Comparison of ENCODE assay signal across 34 cellular contexts in genomic region chr22:48520207-48520606, GRCh38.
"Had no signal": no experiment of that assay in that cellular context is flagged by ENCODE, and none has a peak within 500 bp of the region (broad histone marks: within the 10 kb centered on the region; RNA-seq: fewer than 3 reads in every experiment).

No MANE protein-coding gene starts in this region.

- H3K27me3 ChIP-seq: adrenal gland, body of pancreas, cardiac muscle cell had no signal

- H3K27me3 Mint-ChIP-seq: activated CD4-positive, alpha-beta memory T cell treated with anti-CD3 and anti-CD28 coated beads, Interleukin-2, amount 10 ng/mL, durations not matched to agents 7 days and 5 days; activated CD4-positive, alpha-beta T cell treated with anti-CD3 and anti-CD28 coated beads for 36 hours; activated CD4-positive, alpha-beta T cell treated with anti-CD3 and anti-CD28 coated beads, Interleukin-2, amount 10 ng/mL, durations not matched to agents 7 days and 5 days; activated CD8-positive, alpha-beta memory T cell treated with anti-CD3 and anti-CD28 coated beads, Interleukin-2, amount 10 ng/mL, durations not matched to agents 7 days and 5 days; activated naive CD8-positive, alpha-beta T cell treated with anti-CD3 and anti-CD28 coated beads for 36 hours; activated T-cell treated with anti-CD3 and anti-CD28 coated beads, Interleukin-2, amount 50 U/mL, for 24 hours; T-cell had no signal

- H3K9me3 Mint-ChIP-seq: activated CD4-positive, alpha-beta memory T cell treated with anti-CD3 and anti-CD28 coated beads, Interleukin-2, amount 10 ng/mL, durations not matched to agents 7 days and 5 days; activated CD4-positive, alpha-beta T cell treated with anti-CD3 and anti-CD28 coated beads, Interleukin-2, amount 10 ng/mL, durations not matched to agents 7 days and 5 days; activated naive CD4-positive, alpha-beta T cell treated with anti-CD3 and anti-CD28 coated beads, Interleukin-2, amount 50 U/mL, for 72 hours; activated naive CD8-positive, alpha-beta T cell treated with anti-CD3 and anti-CD28 coated beads for 36 hours; activated T-cell treated with anti-CD3 and anti-CD28 coated beads, Interleukin-2, amount 50 U/mL, for 24 hours; activated T-helper 2 cell treated with anti-CD3 and anti-CD28 coated beads, Interferon-gamma antibody, Interleukin-2, Interleukin-4, amounts not matched to agents 10 μg/mL and 5 μg/mL and 100 μg/mL, durations not matched to agents 14 hours and 24 hours and 36 hours; central memory CD8-positive, alpha-beta T cell; T-cell; T-helper 2 cell treated with Interferon-gamma antibody and Interleukin-4, amounts not matched to agents 5 μg/mL and 100 μg/mL, for 36 hours had no signal

- H3K9me3 ChIP-seq: adrenal gland, body of pancreas had no signal

- H3K4me1 Mint-ChIP-seq: activated CD4-positive, alpha-beta memory T cell treated with anti-CD3 and anti-CD28 coated beads, Interleukin-2, amount 10 ng/mL, durations not matched to agents 7 days and 5 days; activated CD4-positive, alpha-beta T cell treated with anti-CD3 and anti-CD28 coated beads for 36 hours; activated CD4-positive, alpha-beta T cell treated with anti-CD3 and anti-CD28 coated beads, Interleukin-2, amount 10 ng/mL, durations not matched to agents 7 days and 5 days; activated CD8-positive, alpha-beta memory T cell treated with anti-CD3 and anti-CD28 coated beads, Interleukin-2, amount 10 ng/mL, durations not matched to agents 7 days and 5 days; activated naive CD8-positive, alpha-beta T cell treated with anti-CD3 and anti-CD28 coated beads for 36 hours; central memory CD8-positive, alpha-beta T cell; T-cell had no signal

- H3K4me3 ChIP-seq: adrenal gland, body of pancreas, cardiac muscle cell had no signal

- DNase-seq: activated CD4-positive, alpha-beta memory T cell treated with anti-CD3 and anti-CD28 coated beads, Interleukin-2, amount 10 ng/mL, durations not matched to agents 7 days and 5 days; activated CD4-positive, alpha-beta T cell treated with anti-CD3 and anti-CD28 coated beads for 1 hour; activated CD4-positive, alpha-beta T cell treated with anti-CD3 and anti-CD28 coated beads for 36 hours; activated CD4-positive, alpha-beta T cell treated with anti-CD3 and anti-CD28 coated beads for 48 hours; activated CD4-positive, alpha-beta T cell treated with anti-CD3 and anti-CD28 coated beads, Interleukin-2, amount 10 ng/mL, durations not matched to agents 7 days and 5 days; activated CD4-positive, alpha-beta T cell treated with anti-CD3 and anti-CD28 coated beads, Interleukin-2, amount 50 U/mL, for 48 hours; activated CD4-positive, CD25-positive, alpha-beta regulatory T cell; activated CD8-positive, alpha-beta memory T cell treated with anti-CD3 and anti-CD28 coated beads for 24 hours; activated CD8-positive, alpha-beta memory T cell treated with anti-CD3 and anti-CD28 coated beads, Interleukin-2, amount 10 ng/mL, durations not matched to agents 7 days and 5 days; activated CD8-positive, alpha-beta memory T cell treated with anti-CD3 and anti-CD28 coated beads, Interleukin-2, amount 50 U/mL, for 48 hours; activated CD8-positive, alpha-beta T cell treated with anti-CD3 and anti-CD28 coated beads, Interleukin-2, amount 10 ng/mL, durations not matched to agents 7 days and 5 days; activated effector memory CD4-positive, alpha-beta T cell treated with Interleukin-2 at 50 U/mL for 16 hours; activated gamma-delta T cell; activated naive CD4-positive, alpha-beta T cell treated with anti-CD3 and anti-CD28 coated beads, Interleukin-2, amount 50 U/mL, for 16 hours; activated naive CD4-positive, alpha-beta T cell treated with Interleukin-2 at 50 U/mL for 16 hours; activated naive CD8-positive, alpha-beta T cell treated with anti-CD3 and anti-CD28 coated beads for 36 hours; activated T-cell treated with anti-CD3 and anti-CD28 coated beads, Interleukin-2, amount 50 U/mL, for 24 hours; activated T-cell treated with anti-CD3 and anti-CD28 coated beads, Interleukin-2, amount 50 U/mL, for 48 hours; adrenal gland; amniotic stem cell; aorta; body of pancreas; caudate nucleus; cerebellar nuclear complex; T-cell; T-helper 2 cell; T-helper 9 cell had no signal

- H3K27ac ChIP-seq: adrenal gland, body of pancreas, cardiac muscle cell, VCaP had no signal

- H3K27ac Mint-ChIP-seq: activated CD4-positive, alpha-beta memory T cell treated with anti-CD3 and anti-CD28 coated beads, Interleukin-2, amount 10 ng/mL, durations not matched to agents 7 days and 5 days; activated CD4-positive, alpha-beta T cell treated with anti-CD3 and anti-CD28 coated beads for 36 hours; activated CD4-positive, alpha-beta T cell treated with anti-CD3 and anti-CD28 coated beads, Interleukin-2, amount 10 ng/mL, durations not matched to agents 7 days and 5 days; activated CD8-positive, alpha-beta memory T cell treated with anti-CD3 and anti-CD28 coated beads, Interleukin-2, amount 10 ng/mL, durations not matched to agents 7 days and 5 days; activated CD8-positive, alpha-beta T cell treated with anti-CD3 and anti-CD28 coated beads, Interleukin-2, amount 10 ng/mL, durations not matched to agents 7 days and 5 days; activated naive CD4-positive, alpha-beta T cell treated with anti-CD3 and anti-CD28 coated beads, Interleukin-2, amount 50 U/mL, for 72 hours; activated naive CD8-positive, alpha-beta T cell treated with anti-CD3 and anti-CD28 coated beads for 36 hours; activated T-cell treated with anti-CD3 and anti-CD28 coated beads, Interleukin-2, amount 50 U/mL, for 24 hours; activated T-helper 2 cell treated with anti-CD3 and anti-CD28 coated beads, Interferon-gamma antibody, Interleukin-2, Interleukin-4, amounts not matched to agents 10 μg/mL and 5 μg/mL and 100 μg/mL, durations not matched to agents 14 hours and 24 hours and 36 hours; T-cell; T-helper 2 cell treated with Interferon-gamma antibody and Interleukin-4, amounts not matched to agents 5 μg/mL and 100 μg/mL, for 36 hours had no signal

- ATAC-seq: activated CD4-positive, alpha-beta T cell treated with anti-CD3 and anti-CD28 coated beads for 36 hours; activated CD4-positive, CD25-positive, alpha-beta regulatory T cell treated with anti-CD3 and anti-CD28 coated beads, Interleukin-2, amount 50 U/mL, for 24 hours; activated CD8-positive, alpha-beta memory T cell treated with anti-CD3 and anti-CD28 coated beads, Interleukin-2, amount 10 ng/mL, durations not matched to agents 7 days and 5 days; activated CD8-positive, alpha-beta T cell treated with anti-CD3 and anti-CD28 coated beads, Interleukin-2, amount 10 ng/mL, durations not matched to agents 7 days and 5 days; activated naive CD4-positive, alpha-beta T cell treated with anti-CD3 and anti-CD28 coated beads, Interleukin-2, amount 50 U/mL, for 72 hours; body of pancreas; T-cell had no signal

- H3K4me3 Mint-ChIP-seq: activated CD4-positive, alpha-beta memory T cell treated with anti-CD3 and anti-CD28 coated beads, Interleukin-2, amount 10 ng/mL, durations not matched to agents 7 days and 5 days; activated CD4-positive, alpha-beta T cell treated with anti-CD3 and anti-CD28 coated beads for 36 hours; activated CD4-positive, alpha-beta T cell treated with anti-CD3 and anti-CD28 coated beads, Interleukin-2, amount 10 ng/mL, durations not matched to agents 7 days and 5 days; activated CD8-positive, alpha-beta memory T cell treated with anti-CD3 and anti-CD28 coated beads, Interleukin-2, amount 10 ng/mL, durations not matched to agents 7 days and 5 days; activated CD8-positive, alpha-beta T cell treated with anti-CD3 and anti-CD28 coated beads, Interleukin-2, amount 10 ng/mL, durations not matched to agents 7 days and 5 days; activated naive CD8-positive, alpha-beta T cell treated with anti-CD3 and anti-CD28 coated beads for 36 hours; activated T-cell treated with anti-CD3 and anti-CD28 coated beads, Interleukin-2, amount 50 U/mL, for 24 hours; central memory CD8-positive, alpha-beta T cell; T-cell; T-helper 2 cell treated with Interferon-gamma antibody and Interleukin-4, amounts not matched to agents 5 μg/mL and 100 μg/mL, for 36 hours had no signal

- H3K4me1 ChIP-seq: adrenal gland, body of pancreas had no signal

- H3K36me3 ChIP-seq: adrenal gland, cardiac muscle cell had no signal

- H3K36me3 Mint-ChIP-seq: activated CD8-positive, alpha-beta memory T cell treated with anti-CD3 and anti-CD28 coated beads, Interleukin-2, amount 10 ng/mL, durations not matched to agents 7 days and 5 days; activated naive CD4-positive, alpha-beta T cell treated with anti-CD3 and anti-CD28 coated beads, Interleukin-2, amount 50 U/mL, for 72 hours; activated naive CD8-positive, alpha-beta T cell treated with anti-CD3 and anti-CD28 coated beads for 36 hours; T-cell had no signal
